29 cellular contexts compared by ENCODE assay signal in the genomic region with DNA sequence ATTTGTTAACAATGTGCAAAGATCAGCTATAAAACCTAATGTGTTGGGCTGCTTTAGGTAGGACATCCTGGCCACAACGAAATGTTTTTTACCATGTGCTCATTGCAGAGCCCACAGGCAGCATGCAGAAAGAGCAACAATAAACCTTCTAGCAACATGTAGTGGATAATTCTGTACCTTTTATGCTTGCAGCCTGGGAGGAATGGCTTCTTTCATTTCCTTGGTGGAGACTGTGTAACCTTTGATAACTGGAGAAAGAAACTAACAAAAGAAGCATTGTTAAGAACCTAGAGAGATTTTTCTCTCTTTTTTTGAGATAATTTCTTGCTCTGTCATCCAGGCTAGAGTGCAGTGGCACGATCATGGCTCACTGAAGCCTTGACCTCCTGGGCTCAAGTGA.
"Had no signal": no experiment of that assay in that cellular context is flagged by ENCODE, and none has a peak within 500 bp of the region (broad histone marks: within the 10 kb centered on the region; RNA-seq: fewer than 3 reads in every experiment).

No MANE protein-coding gene starts in this region.

- H3K27me3 Mint-ChIP-seq: activated CD4-positive, alpha-beta T cell treated with anti-CD3 and anti-CD28 coated beads, Interleukin-2, amount 10 ng/mL, durations not matched to agents 24 days and 14 days; activated CD8-positive, alpha-beta T cell treated with anti-CD3 and anti-CD28 coated beads for 36 hours; activated naive CD8-positive, alpha-beta T cell treated with anti-CD3 and anti-CD28 coated beads for 36 hours; activated T-helper 17 cell treated with anti-CD3 and anti-CD28 coated beads, Interleukin-2, amount 50 U/mL, for 72 hours had no signal

- H3K9ac ChIP-seq: SK-N-SH had no signal

- H3K27me3 ChIP-seq: body of pancreas, breast epithelium, SJCRH30 had no signal

- H3K4me1 Mint-ChIP-seq: activated CD4-positive, alpha-beta T cell treated with anti-CD3 and anti-CD28 coated beads, Interleukin-2, amount 10 ng/mL, durations not matched to agents 24 days and 14 days; activated naive CD8-positive, alpha-beta T cell treated with anti-CD3 and anti-CD28 coated beads for 36 hours; activated T-helper 17 cell treated with anti-CD3 and anti-CD28 coated beads, Interleukin-2, amount 50 U/mL, for 72 hours had no signal

- H3K27ac ChIP-seq: body of pancreas, breast epithelium, SJCRH30 had no signal

- H3K9me2 ChIP-seq: SK-N-SH had no signal

- DNase-seq: activated CD4-positive, alpha-beta T cell treated with anti-CD3 and anti-CD28 coated beads, Interleukin-2, amount 10 ng/mL, durations not matched to agents 24 days and 14 days; activated CD4-positive, alpha-beta T cell treated with anti-CD3 and anti-CD28 coated beads, Interleukin-2, amount 50 U/mL, for 4 hours; activated CD8-positive, alpha-beta T cell treated with anti-CD3 and anti-CD28 coated beads for 36 hours; activated effector memory CD4-positive, alpha-beta T cell treated with anti-CD3 and anti-CD28 coated beads, Interleukin-2, amount 50 U/mL, for 16 hours; activated naive CD4-positive, alpha-beta T cell; activated naive CD4-positive, alpha-beta T cell treated with anti-CD3 and anti-CD28 coated beads, Interleukin-2, amount 50 U/mL, for 16 hours; activated naive CD8-positive, alpha-beta T cell treated with anti-CD3 and anti-CD28 coated beads for 36 hours; activated T-cell treated with anti-CD3 and anti-CD28 coated beads, Interleukin-2, amount 50 U/mL, for 1 hour; activated T-cell treated with anti-CD3 and anti-CD28 coated beads, Interleukin-2, amount 50 U/mL, for 72 hours; amniotic stem cell; body of pancreas; Karpas-422; MM.1S; MV-4-11; NCI-H1092; NCI-H1417; NCI-H146; NCI-H187; NCI-H2081 treated with DMSO at 0.1 percent for 48 hours; NCI-H345; NCI-H524 treated with DMSO at 0.1 percent for 48 hours; SHP77; SJCRH30; SK-N-SH had no signal

- H3K36me3 ChIP-seq: breast epithelium, SJCRH30 had no signal

- H3K9me3 Mint-ChIP-seq: activated CD4-positive, alpha-beta T cell treated with anti-CD3 and anti-CD28 coated beads, Interleukin-2, amount 10 ng/mL, durations not matched to agents 24 days and 14 days; activated CD8-positive, alpha-beta T cell treated with anti-CD3 and anti-CD28 coated beads for 36 hours; activated naive CD8-positive, alpha-beta T cell treated with anti-CD3 and anti-CD28 coated beads for 36 hours; activated T-helper 17 cell treated with anti-CD3 and anti-CD28 coated beads, Interleukin-2, amount 50 U/mL, for 72 hours; T-helper 1 cell treated with Interleukin-12 subunit alpha and Interleukin-12 subunit beta and Interleukin-4 antibody, amounts not matched to agents 30 μg/mL and 1 μg/mL, for 36 hours; T-helper 2 cell treated with Interferon-gamma antibody and Interleukin-4, amounts not matched to agents 5 μg/mL and 100 μg/mL, for 36 hours had no signal

- H3K4me3 Mint-ChIP-seq: activated CD4-positive, alpha-beta T cell treated with anti-CD3 and anti-CD28 coated beads, Interleukin-2, amount 10 ng/mL, durations not matched to agents 24 days and 14 days; activated CD8-positive, alpha-beta T cell treated with anti-CD3 and anti-CD28 coated beads for 36 hours; activated naive CD8-positive, alpha-beta T cell treated with anti-CD3 and anti-CD28 coated beads for 36 hours; activated T-cell treated with anti-CD3 and anti-CD28 coated beads, Interleukin-2, amount 50 U/mL, for 72 hours; activated T-helper 17 cell treated with anti-CD3 and anti-CD28 coated beads, Interleukin-2, amount 50 U/mL, for 72 hours; T-helper 1 cell treated with Interleukin-12 subunit alpha and Interleukin-12 subunit beta and Interleukin-4 antibody, amounts not matched to agents 30 μg/mL and 1 μg/mL, for 36 hours; T-helper 2 cell treated with Interferon-gamma antibody and Interleukin-4, amounts not matched to agents 5 μg/mL and 100 μg/mL, for 36 hours had no signal

- H3K4me3 ChIP-seq: body of pancreas, breast epithelium, K562, SJCRH30 had no signal

- H3K27ac Mint-ChIP-seq: activated CD4-positive, alpha-beta T cell treated with anti-CD3 and anti-CD28 coated beads, Interleukin-2, amount 10 ng/mL, durations not matched to agents 24 days and 14 days; activated CD8-positive, alpha-beta T cell treated with anti-CD3 and anti-CD28 coated beads for 36 hours; activated naive CD8-positive, alpha-beta T cell treated with anti-CD3 and anti-CD28 coated beads for 36 hours; activated T-cell treated with anti-CD3 and anti-CD28 coated beads, Interleukin-2, amount 50 U/mL, for 72 hours; activated T-helper 17 cell treated with anti-CD3 and anti-CD28 coated beads, Interleukin-2, amount 50 U/mL, for 72 hours; T-helper 1 cell treated with Interleukin-12 subunit alpha and Interleukin-12 subunit beta and Interleukin-4 antibody, amounts not matched to agents 30 μg/mL and 1 μg/mL, for 36 hours; T-helper 2 cell treated with Interferon-gamma antibody and Interleukin-4, amounts not matched to agents 5 μg/mL and 100 μg/mL, for 36 hours had no signal

- H3K36me3 Mint-ChIP-seq: activated naive CD8-positive, alpha-beta T cell treated with anti-CD3 and anti-CD28 coated beads for 36 hours had no signal

- ATAC-seq: activated CD8-positive, alpha-beta T cell treated with anti-CD3 and anti-CD28 coated beads for 36 hours; activated T-cell treated with anti-CD3 and anti-CD28 coated beads, Interleukin-2, amount 50 U/mL, for 72 hours; activated T-helper 17 cell treated with anti-CD3 and anti-CD28 coated beads, Interleukin-2, amount 50 U/mL, for 72 hours; body of pancreas; K562 had no signal

- H3K4me1 ChIP-seq: body of pancreas, breast epithelium had no signal

- H3K4me2 ChIP-seq: SK-N-SH had no signal

- H3K9me3 ChIP-seq: body of pancreas, breast epithelium, SJCRH30, SK-N-SH had no signal
